8 cellular contexts compared by ENCODE assay signal in the genomic region with DNA sequence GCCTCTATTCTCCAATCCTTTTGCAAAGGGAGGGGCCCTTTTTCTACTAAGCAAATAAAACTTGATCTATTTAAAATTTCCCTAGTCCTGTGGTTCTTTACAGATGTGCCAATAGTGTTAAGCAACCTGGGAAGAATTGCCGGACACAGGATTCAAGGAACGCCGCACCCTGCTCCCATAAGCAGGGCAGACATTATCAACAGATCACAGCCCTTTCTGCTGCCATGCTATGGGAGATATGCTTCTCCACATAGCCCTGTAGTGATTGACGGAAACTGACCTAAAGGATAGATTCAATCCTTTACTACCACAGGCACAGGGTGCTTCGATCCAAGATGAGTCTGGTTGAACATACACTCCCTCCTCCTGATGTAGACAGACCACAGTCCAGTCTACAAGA.
A peak's percentile ranks its signal among the peaks of the same experiment; 100 is the strongest.
DNase-seq lines count a peak whose midpoint lies in the region; ATAC-seq and TF ChIP-seq lines count a peak whose summit lies in the region.

No MANE protein-coding gene starts in this region.

- no peaks in the 10 kb centered on the region for H3F3A ChIP-seq in neural progenitor cell (ENCODE audit: low read depth)

- H3K36me3 ChIP-seq in OCI-LY3 (replicated peaks; ENCODE audit: low read depth, low read length) (no peaks in the 10 kb centered on the region), neural progenitor cell (no peaks in the 10 kb centered on the region)

- peak overlapping the region; percentile 78 for H3K4me3 Mint-ChIP-seq in T-helper 2 cell treated with Interferon-gamma antibody and Interleukin-4, amounts not matched to agents 5 μg/mL and 100 μg/mL, for 36 hours
- H3K4me3 Mint-ChIP-seq in neural progenitor cell (no peak overlapping the region), nephron progenitor cell (no peak overlapping the region)

- no peaks in the 10 kb centered on the region for H3K9me3 Mint-ChIP-seq in T-helper 2 cell treated with Interferon-gamma antibody and Interleukin-4, amounts not matched to agents 5 μg/mL and 100 μg/mL, for 36 hours
- peaks cover 4% of the 10 kb centered on the region for H3K9me3 Mint-ChIP-seq in neural progenitor cell
- peaks cover 5% of the 10 kb centered on the region for H3K9me3 Mint-ChIP-seq in nephron progenitor cell

- H3K27me3 ChIP-seq in OCI-LY3 (ENCODE audit: low read depth, low read length) (peaks cover 11% of the 10 kb centered on the region), neural progenitor cell (no peaks in the 10 kb centered on the region)

- H3K9me3 ChIP-seq in OCI-LY3 (ENCODE audit: insufficient read depth, low read length) (no peaks in the 10 kb centered on the region), neural progenitor cell (ENCODE audit: low read depth) (no peaks in the 10 kb centered on the region)

- H3K9ac ChIP-seq in OCI-LY3 (ENCODE audit: low read length) (no peak overlapping the region), neural progenitor cell (no peak overlapping the region)

- TF ChIP-seq CTCF in OCI-LY3 (IDR thresholded peaks at IDR 0.05; ENCODE audit: low read depth, low read length): no peak
- no peak for TF ChIP-seq CTCF in neural progenitor cell (IDR thresholded peaks at IDR 0.05)
- TF ChIP-seq CTCF in nephron progenitor cell (IDR thresholded peaks at IDR 0.05): no peak

- H3K4me1 ChIP-seq in OCI-LY3 (ENCODE audit: low read length): peaks cover 11% of the 10 kb centered on the region
- H3K4me1 ChIP-seq in neural progenitor cell: peaks cover 1% of the 10 kb centered on the region

- H2AFZ ChIP-seq in OCI-LY3 (ENCODE audit: low read depth, low read length) (no peak overlapping the region), neural progenitor cell (replicated peaks) (no peak overlapping the region)

- H3K27ac ChIP-seq in OCI-LY3 (ENCODE audit: low read length): no peak overlapping the region
- no peak overlapping the region for H3K27ac ChIP-seq in neural progenitor cell

- H3K27me3 Mint-ChIP-seq in T-helper 2 cell treated with Interferon-gamma antibody and Interleukin-4, amounts not matched to agents 5 μg/mL and 100 μg/mL, for 36 hours (ENCODE audit: low read depth): no peaks in the 10 kb centered on the region
- H3K27me3 Mint-ChIP-seq in neural progenitor cell (ENCODE audit: insufficient read depth, low read depth): no peaks in the 10 kb centered on the region
- peaks cover 4% of the 10 kb centered on the region for H3K27me3 Mint-ChIP-seq in nephron progenitor cell (ENCODE audit: low read depth, poor library complexity)

- H3K36me3 Mint-ChIP-seq in T-helper 2 cell treated with Interferon-gamma antibody and Interleukin-4, amounts not matched to agents 5 μg/mL and 100 μg/mL, for 36 hours (ENCODE audit: low read depth): peaks cover 26% of the 10 kb centered on the region
- peaks cover 41% of the 10 kb centered on the region for H3K36me3 Mint-ChIP-seq in neural progenitor cell
- H3K36me3 Mint-ChIP-seq in nephron progenitor cell (ENCODE audit: low read depth): peaks cover 49% of the 10 kb centered on the region

- no peaks in the 10 kb centered on the region for H4K20me1 ChIP-seq in OCI-LY3 (ENCODE audit: insufficient read depth, low read length)
- H4K20me1 ChIP-seq in neural progenitor cell (ENCODE audit: low read depth): no peaks in the 10 kb centered on the region

- no peaks in the 10 kb centered on the region for H3K79me2 ChIP-seq in OCI-LY3 (ENCODE audit: low read length)
- peaks cover 40% of the 10 kb centered on the region for H3K79me2 ChIP-seq in neural progenitor cell (ENCODE audit: low read depth)

- H3K4me3 ChIP-seq in OCI-LY3 (ENCODE audit: low read length) (no peak overlapping the region), neural progenitor cell (no peak overlapping the region)

- H3K4me1 Mint-ChIP-seq in T-helper 2 cell treated with Interferon-gamma antibody and Interleukin-4, amounts not matched to agents 5 μg/mL and 100 μg/mL, for 36 hours (ENCODE audit: low read depth): peaks cover 51% of the 10 kb centered on the region
- peaks cover 24% of the 10 kb centered on the region for H3K4me1 Mint-ChIP-seq in neural progenitor cell
- H3K4me1 Mint-ChIP-seq in nephron progenitor cell: peaks cover 5% of the 10 kb centered on the region

- peak; percentile 28 for ATAC-seq in HG02678 (IDR thresholded peaks at IDR 0.05; ENCODE audit: unreplicated experiment)

- H3K4me2 ChIP-seq in OCI-LY3 (ENCODE audit: low read length) (peak overlapping the region; percentile 23), neural progenitor cell (no peak overlapping the region)

- no peak for DNase-seq in T-helper 2 cell treated with Interferon-gamma antibody and Interleukin-4, amounts not matched to agents 5 μg/mL and 100 μg/mL, for 36 hours (ENCODE audit: low spot score)
- DNase-seq in T-helper 2 cell (no peak), neural progenitor cell (ENCODE audit: low spot score) (no peak), nephron progenitor cell (no peak), NCI-H2107 (lab: John Stamatoyannopoulos, UW) (no peak), NCI-H2196 treated with DMSO at 0.1 percent for 48 hours (lab: John Stamatoyannopoulos, UW; ENCODE audit: unreplicated experiment) (no peak)

- H3K27ac Mint-ChIP-seq in T-helper 2 cell treated with Interferon-gamma antibody and Interleukin-4, amounts not matched to agents 5 μg/mL and 100 μg/mL, for 36 hours: peak overlapping the region; percentile 83
- peak overlapping the region; percentile 39 for H3K27ac Mint-ChIP-seq in neural progenitor cell
- no peak overlapping the region for H3K27ac Mint-ChIP-seq in nephron progenitor cell
